In the genomic region with DNA sequence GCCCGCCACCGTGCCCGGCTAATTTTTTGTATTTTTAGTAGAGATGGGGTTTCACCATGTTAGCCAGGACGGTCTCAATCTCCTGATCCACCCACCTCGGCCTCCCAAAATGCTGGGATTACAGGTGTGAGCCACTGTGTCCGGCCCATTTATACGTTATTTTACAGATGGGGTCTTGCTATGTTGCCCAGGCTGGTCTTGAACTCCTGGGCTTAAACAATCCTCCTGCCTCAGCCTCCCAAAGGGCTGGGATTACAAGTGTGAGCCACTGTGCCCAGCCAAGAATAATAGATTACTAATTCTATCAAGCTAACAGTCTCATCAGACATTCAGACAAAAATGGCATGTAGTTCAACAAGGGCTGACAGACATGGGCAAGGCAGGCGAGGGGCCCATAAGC, we compare ENCODE assay signal across 6 cellular contexts. TPM values are rescaled to one million over a fixed set of nuclear protein-coding genes. Genes with fewer than 3 reads are reported as not detected.
DNase-seq lines count a peak whose midpoint lies in the region; FAIRE-seq and TF ChIP-seq lines count a peak whose summit lies in the region.
"Not testable (repeated sequence)": the region's sequence is repeated elsewhere in the genome, so short reads cannot be mapped to it uniquely, and the experiment has no call there.
"Had no signal": no experiment of that assay in that cellular context is flagged by ENCODE, and none has a peak within 500 bp of the region (broad histone marks: within the 10 kb centered on the region; RNA-seq: fewer than 3 reads in every experiment).

No MANE protein-coding gene starts in this region.

- 95% methylated on average over 8 of the region's 8 CpGs for WGBS in hepatocyte (ENCODE audit: low lambda C conversion rate, missing lambda C conversion rate)
- WGBS in liver: 96% methylated on average over 8 of the region's 8 CpGs
- 88 to 92% (median 92%) methylated on average over 8 of the region's 8 CpGs for WGBS in small intestine, 3 donors

- not testable (repeated sequence) for TF ChIP-seq RAD21 in liver (IDR thresholded peaks at IDR 0.05)

- DNase-seq in hepatocyte (ENCODE audit: low spot score); small intestine: not testable (repeated sequence)
- DNase-seq in mesenteric fat pad (ENCODE audit: low spot score): peak; percentile 14

- not testable (repeated sequence) for FAIRE-seq in small intestine (lab: Jason Lieb, UNC)

- not testable (repeated sequence) for H3K9me3 ChIP-seq in HEK293 (ENCODE audit: control insufficient read depth, insufficient read depth, low read depth, low read length); hepatocyte (ENCODE audit: low read depth); liver (ENCODE audit: control insufficient read depth in 4 of 4, low read length in 3 of 4); small intestine (ENCODE audit: control insufficient read depth, low read depth)

- not testable (repeated sequence) for H3K4me3 ChIP-seq in HEK293 (ENCODE audit: low read depth, low read length); hepatocyte; liver (ENCODE audit: low read depth in 1 of 3, low read length in 3 of 3); small intestine (ENCODE audit: low read depth in 1 of 2, low read length in 2 of 2)

- not testable (repeated sequence) for TF ChIP-seq CTCF in HEK293 (tag by site-specific recombination; IDR thresholded peaks at IDR 0.05); hepatocyte (IDR thresholded peaks at IDR 0.05; ENCODE audit: poor library complexity); liver (IDR thresholded peaks at IDR 0.05; ENCODE audit: low read depth, low read length, missing input control)

- not testable (repeated sequence) for H3K9ac ChIP-seq in liver (ENCODE audit: low read depth in 1 of 2, low read length in 2 of 2)

- H3K4me1 ChIP-seq in HEK293 (ENCODE audit: control insufficient read depth, insufficient read depth, low read length); hepatocyte (ENCODE audit: insufficient read depth); small intestine (ENCODE audit: control insufficient read depth in 2 of 2, insufficient read depth in 1 of 2, low read depth in 1 of 2, low read length in 1 of 2): not testable (repeated sequence)
- H3K4me1 ChIP-seq in liver (ENCODE audit: control insufficient read depth in 4 of 4, insufficient read depth in 4 of 4, low read length in 3 of 4): peaks cover 0 to 28% (median 19%) of the 10 kb centered on the region in 4 donors

- peaks cover 45 to 64% of the 10 kb centered on the region in 2 experiments for H3K36me3 ChIP-seq in HEK293 (ENCODE audit: control insufficient read depth in 2 of 2, insufficient read depth in 1 of 2, low read length in 2 of 2)
- H3K36me3 ChIP-seq in hepatocyte (replicated peaks; ENCODE audit: insufficient read depth, low read depth); liver (ENCODE audit: control insufficient read depth in 4 of 4, insufficient read depth in 3 of 4, low read depth in 1 of 4, low read length in 3 of 4); small intestine (ENCODE audit: control insufficient read depth in 2 of 2, insufficient read depth in 2 of 2, low read length in 2 of 2): not testable (repeated sequence)

- not testable (repeated sequence) for H3K27me3 ChIP-seq in hepatocyte; liver (ENCODE audit: control insufficient read depth in 4 of 4, insufficient read depth in 4 of 4, low read length in 3 of 4); small intestine (ENCODE audit: control insufficient read depth in 2 of 2, insufficient read depth in 2 of 2, low read length in 2 of 2)

- H3K9me2 ChIP-seq in hepatocyte (replicated peaks; ENCODE audit: insufficient read depth): not testable (repeated sequence)

- CTCF ChIA-PET in HEK293 (lab: Yijun Ruan, JAX): interaction anchor here (1.0 kb wide), 1 partner anchor 89 kb away, joined by 5 read pairs; no protein-coding TSS in a partner anchor

- H3K79me2 ChIP-seq in hepatocyte: not testable (repeated sequence)

- H2AFZ ChIP-seq in hepatocyte: not testable (repeated sequence)

- POLR2A ChIA-PET in HEK293 (lab: Yijun Ruan, JAX): interaction anchor here (1.9 to 2.6 kb wide), 2 partner anchors 10 to 20 kb away, joined by 5 to 10 read pairs; a partner anchor contains a TSS

- not testable (repeated sequence) for H3K4me2 ChIP-seq in hepatocyte

- not testable (repeated sequence) for H3K27ac ChIP-seq in HEK293 (ENCODE audit: extremely low read depth, low read depth, low read length)
- H3K27ac ChIP-seq in hepatocyte (peak overlapping the region; percentile 76), liver (ENCODE audit: low read depth in 1 of 2, low read length in 2 of 2) (peak overlapping the region; percentile 20 to 64), small intestine (ENCODE audit: low read depth in 1 of 2, low read length in 1 of 2) (peak overlapping the region; percentile 12 to 14)

- not testable (repeated sequence) for H4K20me1 ChIP-seq in hepatocyte (ENCODE audit: insufficient read depth, poor library complexity, severe bottlenecking)

TF ChIP-seq in HEK293, 187 proteins besides CTCF, POLR2A, EP300 and RAD21:
- peak; percentile 88 for TF ChIP-seq ZNF121 (tag by site-specific recombination; IDR thresholded peaks at IDR 0.05)

RNA-seq across cellular contexts. Expression of a gene that starts 19.9 kb away (rescaled TPM):
- 8.7 and 11.4 TPM in 2 replicates for total RNA-seq in hepatocyte
- 8.5 and 9.5 TPM in 2 replicates for polyA plus RNA-seq in hepatocyte
- 1 to 10 TPM; 6.0 to 9.5 TPM for total RNA-seq in liver
- polyA plus RNA-seq in liver: 1 to 10 TPM; 2.2 to 4.4 TPM
- total RNA-seq in mesenteric fat pad: 23.6 TPM
- 1 to 10 TPM; 5.1 to 8.3 (median 6.3) TPM for polyA plus RNA-seq in small intestine

RNA-seq across cellular contexts. Expression of a gene that starts 20.0 kb away (rescaled TPM):
- total RNA-seq in hepatocyte (15.2 and 17.6 TPM in 2 replicates), liver (10 to 100 TPM; 11.9 to 29.5 TPM), mesenteric fat pad (79.4 TPM)
- polyA plus RNA-seq in hepatocyte (32.4 and 33.6 TPM in 2 replicates), liver (10 to 100 TPM in 1 of 2 donors, 1 to 10 TPM in 1; 9.2 to 11.9 TPM), small intestine (10 to 100 TPM; 21.2 to 32.5 (median 22.2) TPM)

RNA-seq across cellular contexts. Expression of a gene that starts 48.0 kb away (rescaled TPM):
- total RNA-seq in hepatocyte (1,201 and 1,404 TPM in 2 replicates), liver (1,000 to 10,000 TPM in 1 of 2 donors, 100 to 1,000 TPM in 1; 319 to 1,105 TPM), mesenteric fat pad (1,175 TPM)
- polyA plus RNA-seq in hepatocyte (739 and 774 TPM in 2 replicates), liver (100 to 1,000 TPM; 742 to 798 TPM), small intestine (100 to 1,000 TPM in 1 of 3 donors, 10 to 100 TPM in 1, 1 to 10 TPM in 1; 7.2 to 118 (median 20.8) TPM)
- total RNA-seq: Calu3 had no signal
